17 cellular contexts compared by ENCODE assay signal in genomic region chr7:37100735-37101331, GRCh38.
DNase-seq lines count a peak whose midpoint lies in the region; ATAC-seq and TF ChIP-seq lines count a peak whose summit lies in the region.
"Had no signal": no experiment of that assay in that cellular context is flagged by ENCODE, and none has a peak within 500 bp of the region (broad histone marks: within the 10 kb centered on the region; RNA-seq: fewer than 3 reads in every experiment).

No MANE protein-coding gene starts in this region.

- no peaks in the 10 kb centered on the region for H3K27me3 Mint-ChIP-seq in activated T-cell treated with anti-CD3 and anti-CD28 coated beads, Interleukin-2, amount 50 U/mL, for 24 hours
- no peaks in the 10 kb centered on the region for H3K27me3 Mint-ChIP-seq in natural killer cell (ENCODE audit: low read depth in 2 of 2)
- H3K27me3 Mint-ChIP-seq: activated CD8-positive, alpha-beta memory T cell treated with anti-CD3 and anti-CD28 coated beads, Interleukin-2, amount 10 ng/mL, durations not matched to agents 7 days and 5 days had no signal

- peaks cover 26% of the 10 kb centered on the region for H3K36me3 ChIP-seq in OCI-LY1 (ENCODE audit: insufficient read depth, low read length)
- H3K36me3 ChIP-seq: transverse colon had no signal

- intact Hi-C loops in natural killer cell (cut with micrococcal nuclease) = no loop called here

- TF ChIP-seq CTCF in OCI-LY1 (IDR thresholded peaks at IDR 0.05; ENCODE audit: low read length) = no peak
- no peak for TF ChIP-seq CTCF in natural killer cell (IDR thresholded peaks at IDR 0.05)

- DNase-seq in activated T-cell treated with anti-CD3 and anti-CD28 coated beads, Interleukin-2, amount 50 U/mL, for 24 hours = no peak
- DNase-seq in activated T-cell treated with anti-CD3 and anti-CD28 coated beads, Interleukin-2, amount 50 U/mL, for 1 hour = no peak
- DNase-seq in dermis microvascular lymphatic vessel endothelial cell (ENCODE audit: low read depth in 2 of 2) (peak; percentile 30 to 41), natural killer cell (no peak), NCI-H187 treated with DMSO at 0.1 percent for 48 hours (lab: John Stamatoyannopoulos, UW) (no peak)
- DNase-seq: activated CD8-positive, alpha-beta memory T cell treated with anti-CD3 and anti-CD28 coated beads, Interleukin-2, amount 10 ng/mL, durations not matched to agents 7 days and 5 days; activated naive CD4-positive, alpha-beta T cell treated with anti-CD3 and anti-CD28 coated beads, Interleukin-2, amount 50 U/mL, for 16 hours; NCI-H1092 treated with DMSO at 0.1 percent for 48 hours; NCI-H2171 treated with DMSO at 0.1 percent for 48 hours; NK-92 treated with Interleukin-12 subunit alpha and Interleukin-12 subunit beta, amount 100 ng/mL, for 24 hours; retina; stimulated activated CD8-positive, alpha-beta memory T cell treated with anti-CD3 and anti-CD28 coated beads, Interleukin-4, amount 100 ng/mL, for 48 hours; transverse colon had no signal

- peaks cover 48% of the 10 kb centered on the region for H3K4me1 Mint-ChIP-seq in activated T-cell treated with anti-CD3 and anti-CD28 coated beads, Interleukin-2, amount 50 U/mL, for 24 hours (ENCODE audit: low read depth)
- peaks cover 42 to 49% of the 10 kb centered on the region in 2 donors for H3K4me1 Mint-ChIP-seq in natural killer cell
- H3K4me1 Mint-ChIP-seq: nephron had no signal

- no peaks in the 10 kb centered on the region for H4K20me1 ChIP-seq in OCI-LY1 (ENCODE audit: insufficient read depth, low read length)

- peaks cover 59% of the 10 kb centered on the region for H3K36me3 Mint-ChIP-seq in activated T-cell treated with anti-CD3 and anti-CD28 coated beads, Interleukin-2, amount 50 U/mL, for 24 hours (ENCODE audit: low read depth)
- H3K36me3 Mint-ChIP-seq in natural killer cell = no peaks in the 10 kb centered on the region

- H3F3A ChIP-seq in OCI-LY1 (ENCODE audit: insufficient read depth, low read length) = peaks cover 3% of the 10 kb centered on the region; the same call in 1 of the 2 replicates

- no peak overlapping the region for H3K4me3 ChIP-seq in OCI-LY1 (ENCODE audit: low read depth, low read length, poor library complexity, severe bottlenecking)
- H3K4me3 ChIP-seq: transverse colon had no signal

- no peaks in the 10 kb centered on the region for H3K9me3 ChIP-seq in OCI-LY1 (ENCODE audit: low read length)
- H3K9me3 ChIP-seq: transverse colon had no signal

- no peaks in the 10 kb centered on the region for H3K9me3 Mint-ChIP-seq in activated T-cell treated with anti-CD3 and anti-CD28 coated beads, Interleukin-2, amount 50 U/mL, for 24 hours
- no peaks in the 10 kb centered on the region for H3K9me3 Mint-ChIP-seq in natural killer cell
- H3K9me3 Mint-ChIP-seq: nephron had no signal

- 0 out of 2 replicates have a peak, but pooled peaks cover 9% of the 10 kb centered on the region for H3K79me2 ChIP-seq in OCI-LY1 (ENCODE audit: insufficient read depth, low read length)

- H3K27ac ChIP-seq in OCI-LY1 (ENCODE audit: low read depth, low read length, poor library complexity, severe bottlenecking) = peak overlapping the region; percentile 46
- H3K27ac ChIP-seq: transverse colon had no signal

- ATAC-seq in natural killer cell (peak; percentile 58 to 88 (median 72)), HG03097 (IDR thresholded peaks at IDR 0.05; ENCODE audit: low FRiP score, unreplicated experiment) (no peak), HG02840 (IDR thresholded peaks at IDR 0.05; ENCODE audit: low FRiP score, unreplicated experiment) (no peak)
- ATAC-seq: activated CD8-positive, alpha-beta memory T cell treated with anti-CD3 and anti-CD28 coated beads, Interleukin-2, amount 10 ng/mL, durations not matched to agents 7 days and 5 days had no signal

- no peak overlapping the region for H2AFZ ChIP-seq in OCI-LY1 (ENCODE audit: low read length)

- peaks cover 15% of the 10 kb centered on the region for H3K4me1 ChIP-seq in OCI-LY1 (ENCODE audit: insufficient read depth, low read length, severe bottlenecking)

- H3K4me3 Mint-ChIP-seq in activated T-cell treated with anti-CD3 and anti-CD28 coated beads, Interleukin-2, amount 50 U/mL, for 24 hours = no peak overlapping the region
- peak overlapping the region; percentile 11 for H3K4me3 Mint-ChIP-seq in natural killer cell
- H3K4me3 Mint-ChIP-seq: activated CD8-positive, alpha-beta memory T cell treated with anti-CD3 and anti-CD28 coated beads, Interleukin-2, amount 10 ng/mL, durations not matched to agents 7 days and 5 days; nephron had no signal

- no peak overlapping the region for H3K4me2 ChIP-seq in OCI-LY1 (ENCODE audit: low read length)

- H3K9me2 ChIP-seq in OCI-LY1 (ENCODE audit: low read depth, low read length) = no peaks in the 10 kb centered on the region

- no peak overlapping the region for H3K9ac ChIP-seq in OCI-LY1 (ENCODE audit: low read length)

- H3K27ac Mint-ChIP-seq in activated T-cell treated with anti-CD3 and anti-CD28 coated beads, Interleukin-2, amount 50 U/mL, for 24 hours = peak overlapping the region; percentile 50
- H3K27ac Mint-ChIP-seq in natural killer cell = peak overlapping the region; percentile 32 to 85
- H3K27ac Mint-ChIP-seq: activated CD8-positive, alpha-beta memory T cell treated with anti-CD3 and anti-CD28 coated beads, Interleukin-2, amount 10 ng/mL, durations not matched to agents 7 days and 5 days; nephron had no signal

- H3K27me3 ChIP-seq in OCI-LY1 (ENCODE audit: insufficient read depth, low read length) = no peaks in the 10 kb centered on the region
- H3K27me3 ChIP-seq: transverse colon had no signal

Comparison
In these comparisons a context has a peak if more than half of its experiments do, and no peak if none do; other contexts are left out.
1. DNase-seq: peak in dermis microvascular lymphatic vessel endothelial cell (2 of 2); none in activated T-cell treated with anti-CD3 and anti-CD28 coated beads, Interleukin-2, amount 50 U/mL, for 24 hours (single experiment), activated T-cell treated with anti-CD3 and anti-CD28 coated beads, Interleukin-2, amount 50 U/mL, for 1 hour (single experiment), natural killer cell (single experiment) and NCI-H187 treated with DMSO at 0.1 percent for 48 hours (single experiment).
2. ATAC-seq: peak in natural killer cell (3 of 3); none in HG03097 (single experiment) and HG02840 (single experiment).